ENCODE assay signal across 11 cellular contexts in the genomic region with DNA sequence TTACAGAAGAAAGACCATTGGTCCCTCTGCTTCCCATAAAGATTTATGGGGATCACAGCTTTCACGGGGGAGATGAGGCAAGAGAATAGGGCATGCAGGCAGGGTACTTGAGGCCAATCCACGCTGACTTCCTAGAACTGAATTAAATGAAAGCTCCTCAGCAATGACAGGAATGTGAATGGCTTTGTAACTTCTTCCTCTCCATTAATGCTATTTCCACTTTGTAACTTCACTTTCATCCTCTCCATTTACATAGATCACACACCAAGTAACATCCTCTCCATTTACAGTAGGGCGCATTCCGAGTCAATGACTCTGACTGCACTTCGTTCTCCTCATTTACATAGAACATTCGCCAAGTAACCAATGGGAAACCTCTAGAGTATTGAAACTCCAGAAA.
"Had no signal": no experiment of that assay in that cellular context is flagged by ENCODE, and none has a peak within 500 bp of the region (broad histone marks: within the 10 kb centered on the region; RNA-seq: fewer than 3 reads in every experiment).

No MANE protein-coding gene starts in this region.

- H3K4me3 Mint-ChIP-seq: activated naive CD4-positive, alpha-beta T cell treated with anti-CD3 and anti-CD28 coated beads, Interleukin-2, amount 50 U/mL, for 24 hours; dendritic cell treated with granulocyte-macrophage colony-stimulating factor and Interleukin-4, amounts not matched to agents 40 ng/mL and 50 ng/mL, for 4 days; memory B cell; neural crest cell; T-helper 17 cell had no signal

- H3K4me1 ChIP-seq: parathyroid adenoma had no signal

- H3K9ac ChIP-seq: parathyroid adenoma had no signal

- H3K9me3 Mint-ChIP-seq: activated naive CD4-positive, alpha-beta T cell treated with anti-CD3 and anti-CD28 coated beads, Interleukin-2, amount 50 U/mL, for 24 hours; dendritic cell treated with granulocyte-macrophage colony-stimulating factor and Interleukin-4, amounts not matched to agents 40 ng/mL and 50 ng/mL, for 4 days; memory B cell had no signal

- H2AFZ ChIP-seq: parathyroid adenoma had no signal

- DNase-seq: amniotic stem cell, brain microvascular endothelial cell, hypothalamus, left ventricle myocardium inferior, small intestine, T-helper 17 cell had no signal

- H3K4me1 Mint-ChIP-seq: memory B cell, neural crest cell had no signal

- H3K36me3 ChIP-seq: brain microvascular endothelial cell, left ventricle myocardium inferior had no signal

- H3K27ac ChIP-seq: brain microvascular endothelial cell, left ventricle myocardium inferior, parathyroid adenoma had no signal

- H3K36me3 Mint-ChIP-seq: activated naive CD4-positive, alpha-beta T cell treated with anti-CD3 and anti-CD28 coated beads, Interleukin-2, amount 50 U/mL, for 24 hours; memory B cell had no signal

- H3K27ac Mint-ChIP-seq: activated naive CD4-positive, alpha-beta T cell treated with anti-CD3 and anti-CD28 coated beads, Interleukin-2, amount 50 U/mL, for 24 hours; dendritic cell treated with granulocyte-macrophage colony-stimulating factor and Interleukin-4, amounts not matched to agents 40 ng/mL and 50 ng/mL, for 4 days; memory B cell; T-helper 17 cell had no signal

- H3K79me2 ChIP-seq: parathyroid adenoma had no signal

- H3K4me3 ChIP-seq: left ventricle myocardium inferior had no signal

- H3K27me3 ChIP-seq: brain microvascular endothelial cell had no signal

- H3K9me3 ChIP-seq: left ventricle myocardium inferior had no signal

- ATAC-seq: T-helper 17 cell had no signal
